In genomic region chr2:25794544-25795276, GRCh38 we compare ENCODE assay signal across 10 cellular contexts.
A peak's percentile ranks its signal among the peaks of the same experiment; 100 is the strongest.
DNase-seq lines count a peak whose midpoint lies in the region; ATAC-seq, FAIRE-seq and TF ChIP-seq lines count a peak whose summit lies in the region.
"Had no signal": no experiment of that assay in that cellular context is flagged by ENCODE, and none has a peak within 500 bp of the region (broad histone marks: within the 10 kb centered on the region; RNA-seq: fewer than 3 reads in every experiment).

No MANE protein-coding gene starts in this region.

- 0 out of 4 replicates have a peak overlapping the region, but pooled peaks of 1 of the 2 experiments have one; percentile 7 for H3K4me3 ChIP-seq in DND-41 (ENCODE audit: low read depth in 1 of 2, low read length in 2 of 2)
- no peak overlapping the region for H3K4me3 ChIP-seq in KMS-11 (IDR thresholded peaks at IDR 0.05; ENCODE audit: insufficient read depth, low read depth, low read length)
- H3K4me3 ChIP-seq: mucosa of descending colon had no signal

- H4K20me1 ChIP-seq in DND-41 (ENCODE audit: insufficient read depth, low read length) (peaks cover 4% of the 10 kb centered on the region; the same call in 1 of the 2 replicates), KMS-11 (ENCODE audit: insufficient read depth) (no peaks in the 10 kb centered on the region)

- H3K79me2 ChIP-seq in DND-41 (ENCODE audit: insufficient read depth, low read length) = peaks cover 8% of the 10 kb centered on the region
- no peaks in the 10 kb centered on the region for H3K79me2 ChIP-seq in KMS-11 (ENCODE audit: insufficient read depth, low read depth)

- H3K4me1 ChIP-seq in DND-41 (ENCODE audit: insufficient read depth, low read length) (peaks cover 34% of the 10 kb centered on the region), KMS-11 (ENCODE audit: low read depth, poor library complexity, severe bottlenecking) (peaks cover 18% of the 10 kb centered on the region)

- no peak for DNase-seq in DND-41
- no peak for DNase-seq in GM19239 (ENCODE audit: insufficient read length, low spot score)
- DNase-seq in central memory CD4-positive, alpha-beta T cell = peak; percentile 59
- DNase-seq in NCI-H524 (lab: John Stamatoyannopoulos, UW) = no peak
- no peak for DNase-seq in A172 (ENCODE audit: low spot score)
- no peak for DNase-seq in SHP77 treated with DMSO at 0.1 percent for 48 hours (lab: John Stamatoyannopoulos, UW)
- DNase-seq: mucosa of descending colon, NCI-H1436 treated with DMSO at 0.1 percent for 48 hours had no signal

- H2AFZ ChIP-seq in DND-41 (ENCODE audit: low read depth, low read length) = no peak overlapping the region
- no peak overlapping the region for H2AFZ ChIP-seq in KMS-11 (ENCODE audit: low read depth)

- H3K9me3 ChIP-seq in DND-41 (ENCODE audit: insufficient read depth, low read length, severe bottlenecking) = no peaks in the 10 kb centered on the region
- H3K9me3 ChIP-seq: mucosa of descending colon had no signal

- TF ChIP-seq CTCF in DND-41 (IDR thresholded peaks at IDR 0.05; ENCODE audit: borderline replicate concordance, extremely low read depth, low read length, poor library complexity, severe bottlenecking) (no peak), KMS-11 (conservative IDR thresholded peaks at IDR 0.05; ENCODE audit: low read depth, low read length) (no peak)

- peaks cover 44% of the 10 kb centered on the region for H3K36me3 ChIP-seq in DND-41 (ENCODE audit: insufficient read depth, low read length)
- peaks cover 4% of the 10 kb centered on the region; the same call in 1 of the 2 replicates for H3K36me3 ChIP-seq in KMS-11 (ENCODE audit: insufficient read depth)

- H3K27me3 ChIP-seq in DND-41 (ENCODE audit: insufficient read depth, low read length, poor library complexity) = no peaks in the 10 kb centered on the region
- H3K27me3 ChIP-seq in KMS-11 (ENCODE audit: insufficient read depth, low read depth) = no peaks in the 10 kb centered on the region

- peak; percentile 81 for FAIRE-seq in GM19239 (lab: Jason Lieb, UNC)

- H3K9ac ChIP-seq in DND-41 (ENCODE audit: low read depth, low read length) = no peak overlapping the region
- H3K9ac ChIP-seq in KMS-11 = no peak overlapping the region

- H3K27ac ChIP-seq in DND-41 (ENCODE audit: low read length) = peak overlapping the region; percentile 73
- H3K27ac ChIP-seq in KMS-11 = no peak overlapping the region

- H3K4me2 ChIP-seq in DND-41 (ENCODE audit: insufficient read depth, low read length) (peak overlapping the region; percentile 48), KMS-11 (peak overlapping the region; percentile 38; the same call in 1 of the 2 replicates)

- ATAC-seq in DND-41 (ENCODE audit: insufficient read depth, low read depth) (peak; percentile 94), HG03159 (IDR thresholded peaks at IDR 0.05; ENCODE audit: unreplicated experiment) (no peak)
- ATAC-seq: mucosa of descending colon had no signal
